In the genomic region with DNA sequence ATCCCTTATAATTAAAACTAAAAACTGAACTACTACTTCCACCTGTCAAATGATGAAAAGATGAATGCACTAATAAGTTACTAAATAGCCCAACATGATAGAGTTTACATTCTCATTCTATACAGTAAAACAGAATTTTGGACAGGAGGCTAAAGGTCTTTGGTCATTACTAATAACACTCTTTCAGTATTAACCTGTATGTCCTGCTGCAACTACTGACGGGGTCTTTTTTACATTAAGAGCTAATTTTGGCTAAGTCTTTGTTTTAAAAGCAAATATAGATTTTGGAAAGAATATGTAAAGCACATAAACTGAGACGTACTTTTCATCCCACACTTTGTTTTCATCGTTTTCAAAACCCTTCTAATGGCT, we compare ENCODE assay signal across 16 cellular contexts.
A peak's percentile ranks its signal among the peaks of the same experiment; 100 is the strongest.
DNase-seq lines count a peak whose midpoint lies in the region; FAIRE-seq and TF ChIP-seq lines count a peak whose summit lies in the region.
"Had no signal": no experiment of that assay in that cellular context is flagged by ENCODE, and none has a peak within 500 bp of the region (broad histone marks: within the 10 kb centered on the region; RNA-seq: fewer than 3 reads in every experiment).

No MANE protein-coding gene starts in this region.

- FAIRE-seq in astrocyte (lab: Jason Lieb, UNC): peak; percentile 5
- FAIRE-seq: GM12892, H1 had no signal

- H3K4me1 ChIP-seq in astrocyte (ENCODE audit: insufficient read depth, low read length): peaks cover 9% of the 10 kb centered on the region
- H3K4me1 ChIP-seq in mammary epithelial cell (ENCODE audit: insufficient read depth, low read length): no peaks in the 10 kb centered on the region

- H3K9me3 Mint-ChIP-seq in astrocyte (ENCODE audit: unreplicated experiment) (peaks cover 4% of the 10 kb centered on the region), nephron progenitor cell (peaks cover 3% of the 10 kb centered on the region)
- H3K9me3 Mint-ChIP-seq: H9 had no signal

- dilution Hi-C loops in mammary epithelial cell (cut with HindIII; ENCODE audit: low sequenced_read_pairs): no loop called here

- H3K4me2 ChIP-seq in astrocyte (ENCODE audit: low read length): no peak overlapping the region
- H3K4me2 ChIP-seq in mammary epithelial cell (ENCODE audit: insufficient read depth, low read depth, low read length): no peak overlapping the region

- H3K4me3 Mint-ChIP-seq in astrocyte (ENCODE audit: unreplicated experiment) (no peak overlapping the region), nephron progenitor cell (peak overlapping the region; percentile 82)

- H3K36me3 Mint-ChIP-seq in astrocyte (ENCODE audit: low read depth, unreplicated experiment) (no peaks in the 10 kb centered on the region), nephron progenitor cell (ENCODE audit: low read depth) (peaks cover 4% of the 10 kb centered on the region)
- H3K36me3 Mint-ChIP-seq: CD14-positive monocyte; CD4-positive, alpha-beta memory T cell had no signal

- peaks cover 43% of the 10 kb centered on the region for H3K27me3 Mint-ChIP-seq in astrocyte (ENCODE audit: low read depth, unreplicated experiment)
- H3K27me3 Mint-ChIP-seq in nephron progenitor cell (ENCODE audit: low read depth, poor library complexity): peaks cover 3% of the 10 kb centered on the region

- no TSS peak for BruUV-seq in mammary epithelial cell (replicated peaks; lab: Mats Ljungman, UMichigan)

- H3K36me3 ChIP-seq in astrocyte (ENCODE audit: insufficient read depth, low read length): no peaks in the 10 kb centered on the region
- H3K36me3 ChIP-seq in mammary epithelial cell (ENCODE audit: insufficient read depth, low read length): no peaks in the 10 kb centered on the region
- H3K36me3 ChIP-seq: BLaER1 had no signal

- TF ChIP-seq CTCF in GM13976 (IDR thresholded peaks at IDR 0.05; ENCODE audit: borderline replicate concordance, control extremely low read depth, extremely low read depth, insufficient read depth, missing control alignments) (no peak), astrocyte (IDR thresholded peaks at IDR 0.05; ENCODE audit: insufficient read depth, low read depth, low read length) (no peak), nephron progenitor cell (IDR thresholded peaks at IDR 0.05) (no peak), mammary epithelial cell (conservative IDR thresholded peaks at IDR 0.05 in 1 of 2, IDR thresholded peaks at IDR 0.05 in 1 of 2; ENCODE audit: extremely low read depth in 1 of 2, insufficient read depth in 1 of 2, low read depth in 1 of 2, low read length in 2 of 2) (no peak)

- no peak overlapping the region for H3K27ac Mint-ChIP-seq in astrocyte (ENCODE audit: unreplicated experiment)
- H3K27ac Mint-ChIP-seq in nephron progenitor cell: peak overlapping the region; percentile 99
- H3K27ac Mint-ChIP-seq: CD14-positive monocyte; CD4-positive, alpha-beta memory T cell; H9 had no signal

- in situ Hi-C loops in GM13976 (cut with MboI; ENCODE audit: low sequenced_read_pairs, unreplicated experiment): no loop called here
- in situ Hi-C loops in mammary epithelial cell (cut with MboI; ENCODE audit: low sequenced_read_pairs in 2 of 2): no loop called here

- WGBS in mammary epithelial cell (ENCODE audit: low coverage, missing lambda C conversion rate): 96% methylated on average over 3 of the region's 3 CpGs

- no peak overlapping the region for H2AFZ ChIP-seq in astrocyte (ENCODE audit: low read depth, low read length)
- H2AFZ ChIP-seq in mammary epithelial cell (ENCODE audit: low read depth, low read length): no peak overlapping the region

- H3K9me3 ChIP-seq in astrocyte (ENCODE audit: insufficient read depth, low read depth, low read length): no peaks in the 10 kb centered on the region
- H3K9me3 ChIP-seq in mammary epithelial cell (replicated peaks; ENCODE audit: insufficient read depth, low read length): no peaks in the 10 kb centered on the region
- H3K9me3 ChIP-seq: BLaER1 had no signal

- H3K4me3 ChIP-seq in astrocyte (ENCODE audit: insufficient read depth, low read depth, low read length) (no peak overlapping the region), mammary epithelial cell (replicated peaks in 1 of 3; ENCODE audit: insufficient read depth in 1 of 3, low read depth in 2 of 3, low read length in 3 of 3) (no peak overlapping the region)
- H3K4me3 ChIP-seq: BLaER1 had no signal

- intact Hi-C loops in mammary epithelial cell (cut with micrococcal nuclease): no loop called here

- DNase-seq in GM13976 (ENCODE audit: low spot score): peak; percentile 31
- no peak for DNase-seq in astrocyte (ENCODE audit: low read depth)
- DNase-seq in nephron progenitor cell: no peak
- DNase-seq in NCI-H2171 treated with DMSO at 0.1 percent for 48 hours (lab: John Stamatoyannopoulos, UW): no peak
- no peak for DNase-seq in NCI-H1694 treated with DMSO at 0.1 percent for 48 hours (lab: John Stamatoyannopoulos, UW)
- no peak for DNase-seq in mammary epithelial cell
- no peak for DNase-seq in activated CD4-positive, alpha-beta T cell treated with anti-CD3 and anti-CD28 coated beads for 1 hour
- DNase-seq: 8988T; CD4-positive, alpha-beta memory T cell; DMS153; DMS79 treated with DMSO at 0.1 percent for 48 hours; H9 had no signal

- CTCF ChIA-PET in mammary epithelial cell (lab: Charles Lee; ENCODE audit: low non-redundant PET): no interaction called here

- H3K27ac ChIP-seq in astrocyte (ENCODE audit: low read depth, low read length) (no peak overlapping the region), mammary epithelial cell (ENCODE audit: insufficient read depth, low read depth, low read length) (no peak overlapping the region)
- H3K27ac ChIP-seq: BLaER1 had no signal

- H3K9ac ChIP-seq in astrocyte (ENCODE audit: low read length) (no peak overlapping the region), mammary epithelial cell (ENCODE audit: insufficient read depth, low read length) (no peak overlapping the region)
- H3K9ac ChIP-seq: BLaER1 had no signal

- H4K20me1 ChIP-seq in astrocyte (ENCODE audit: insufficient read depth, low read length) (no peaks in the 10 kb centered on the region), mammary epithelial cell (ENCODE audit: insufficient read depth, low read length) (no peaks in the 10 kb centered on the region)
- H4K20me1 ChIP-seq: BLaER1 had no signal

- H3K79me2 ChIP-seq in astrocyte (ENCODE audit: insufficient read depth, low read length): no peaks in the 10 kb centered on the region
- H3K79me2 ChIP-seq in mammary epithelial cell (ENCODE audit: insufficient read depth, low read length): no peaks in the 10 kb centered on the region

- H3K4me1 Mint-ChIP-seq in astrocyte (ENCODE audit: low read depth, unreplicated experiment): peaks cover 8% of the 10 kb centered on the region
- H3K4me1 Mint-ChIP-seq in nephron progenitor cell: peaks cover 95% of the 10 kb centered on the region

- H3K27me3 ChIP-seq in astrocyte (ENCODE audit: insufficient read depth, low read length) (peaks cover 8% of the 10 kb centered on the region), mammary epithelial cell (ENCODE audit: insufficient read depth, low read length) (no peaks in the 10 kb centered on the region)
